In the genomic region with DNA sequence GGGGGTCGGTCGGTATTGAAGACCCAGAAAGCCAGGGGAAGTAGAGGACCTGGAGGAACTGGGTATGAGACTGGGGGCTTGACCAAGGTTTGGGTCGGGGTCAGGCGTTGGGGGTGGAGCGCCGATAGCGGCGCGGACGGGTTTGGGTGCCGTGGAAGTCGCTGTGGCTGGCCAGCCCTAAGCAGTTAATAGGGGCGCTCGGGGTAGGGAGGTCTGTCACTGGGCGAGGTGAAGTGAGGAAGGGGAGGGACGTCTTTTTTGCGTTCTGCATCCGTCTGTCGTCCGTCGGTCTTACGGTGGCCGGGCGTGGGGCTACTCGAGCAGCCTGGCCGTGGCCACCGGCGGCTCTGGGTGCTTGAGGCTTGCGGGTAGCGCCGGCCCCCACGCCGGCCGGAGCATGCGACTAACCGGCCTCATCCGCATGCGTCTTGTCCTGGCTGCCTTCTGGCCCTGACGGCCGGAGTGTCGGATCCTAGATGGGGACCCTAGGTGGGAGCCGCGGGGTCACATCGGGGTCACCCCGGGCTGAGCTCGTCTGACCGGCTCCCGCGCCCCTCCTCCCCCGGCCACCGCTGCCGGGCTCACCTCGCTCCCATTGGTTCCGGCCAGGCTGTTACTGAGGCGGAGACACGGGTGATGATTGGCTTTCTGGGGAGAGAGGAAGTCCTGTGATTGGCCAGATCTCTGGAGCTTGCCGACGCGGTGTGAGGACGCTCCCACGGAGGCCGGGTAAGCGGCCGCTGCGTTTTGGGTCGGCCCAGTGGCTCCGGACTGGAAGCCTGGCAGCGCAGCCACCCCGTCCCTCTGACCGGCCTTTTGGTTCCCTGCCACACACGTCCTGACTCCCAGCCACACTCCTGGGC, we compare ENCODE assay signal across 1 cellular context.
TF ChIP-seq lines count a peak whose summit lies in the region.

No MANE protein-coding gene starts in this region.

TF ChIP-seq in HepG2, 621 proteins besides CTCF, POLR2A, EP300 and RAD21 (continued from another document and continues in another):
- TF ChIP-seq, protein P1, sequence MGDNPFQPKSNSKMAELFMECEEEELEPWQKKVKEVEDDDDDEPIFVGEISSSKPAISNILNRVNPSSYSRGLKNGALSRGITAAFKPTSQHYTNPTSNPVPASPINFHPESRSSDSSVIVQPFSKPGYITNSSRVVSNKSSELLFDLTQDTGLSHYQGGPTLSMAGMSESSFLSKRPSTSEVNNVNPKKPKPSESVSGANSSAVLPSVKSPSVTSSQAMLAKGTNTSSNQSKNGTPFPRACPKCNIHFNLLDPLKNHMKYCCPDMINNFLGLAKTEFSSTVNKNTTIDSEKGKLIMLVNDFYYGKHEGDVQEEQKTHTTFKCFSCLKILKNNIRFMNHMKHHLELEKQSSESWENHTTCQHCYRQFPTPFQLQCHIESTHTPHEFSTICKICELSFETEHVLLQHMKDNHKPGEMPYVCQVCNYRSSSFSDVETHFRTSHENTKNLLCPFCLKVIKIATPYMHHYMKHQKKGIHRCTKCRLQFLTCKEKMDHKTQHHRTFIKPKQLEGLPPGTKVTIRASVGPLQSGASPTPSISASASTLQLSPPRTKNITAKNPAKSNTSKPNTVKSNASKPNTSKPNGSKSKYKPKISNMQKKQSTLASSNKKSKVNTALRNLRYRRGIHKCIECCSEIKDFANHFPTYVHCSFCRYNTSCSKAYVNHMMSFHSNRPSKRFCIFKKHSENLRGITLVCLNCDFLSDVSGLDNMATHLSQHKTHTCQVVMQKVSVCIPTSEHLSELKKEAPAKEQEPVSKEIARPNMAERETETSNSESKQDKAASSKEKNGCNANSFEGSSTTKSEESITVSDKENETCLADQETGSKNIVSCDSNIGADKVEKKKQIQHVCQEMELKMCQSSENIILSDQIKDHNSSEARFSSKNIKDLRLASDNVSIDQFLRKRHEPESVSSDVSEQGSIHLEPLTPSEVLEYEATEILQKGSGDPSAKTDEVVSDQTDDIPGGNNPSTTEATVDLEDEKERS (CRISPR knock-in tag; IDR thresholded peaks at IDR 0.05): no peak
- TF ChIP-seq NFKB2 (CRISPR knock-in tag; IDR thresholded peaks at IDR 0.05; ENCODE audit: borderline replicate concordance) (peak; percentile 64; the same call in 1 of the 2 replicates), YEATS4 (CRISPR knock-in tag; IDR thresholded peaks at IDR 0.05; ENCODE audit: borderline replicate concordance) (peak; percentile 6; the same call in 1 of the 2 replicates), SP5 (CRISPR knock-in tag; IDR thresholded peaks at IDR 0.05; ENCODE audit: borderline replicate concordance, low read depth) (peak; percentile 17; the same call in 1 of the 2 replicates), ATF1 (CRISPR knock-in tag; IDR thresholded peaks at IDR 0.05) (no peak), ZNF850 (CRISPR knock-in tag; conservative IDR thresholded peaks at IDR 0.05) (no peak), CBX1 (IDR thresholded peaks at IDR 0.05; ENCODE audit: low read depth) (no peak), HNRNPUL1 (IDR thresholded peaks at IDR 0.05; ENCODE audit: low read depth, low read length) (no peak), SALL2 (CRISPR knock-in tag; IDR thresholded peaks at IDR 0.05) (no peak), PRPF4 (IDR thresholded peaks at IDR 0.05; ENCODE audit: low read depth, low read length, poor library complexity, severe bottlenecking) (no peak), NBN (conservative IDR thresholded peaks at IDR 0.05) (no peak), MIXL1 (CRISPR knock-in tag; IDR thresholded peaks at IDR 0.05) (no peak), BCL6 (CRISPR knock-in tag; IDR thresholded peaks at IDR 0.05) (no peak), HOXA3 (CRISPR knock-in tag; IDR thresholded peaks at IDR 0.05) (peak; percentile 58; the same call in 1 of the 2 replicates), POLR2AphosphoS2 (IDR thresholded peaks at IDR 0.05; ENCODE audit: low read depth, low read length) (no peak), EHMT2 (IDR thresholded peaks at IDR 0.05; ENCODE audit: borderline replicate concordance, low read depth, low read length) (no peak), SIN3B (IDR thresholded peaks at IDR 0.05; ENCODE audit: low read length) (no peak), MED13 (CRISPR knock-in tag; IDR thresholded peaks at IDR 0.05) (no peak), ZNF773 (CRISPR knock-in tag; IDR thresholded peaks at IDR 0.05; ENCODE audit: borderline replicate concordance) (no peak), ZNF101 (CRISPR knock-in tag; IDR thresholded peaks at IDR 0.05; ENCODE audit: borderline replicate concordance, low read depth) (no peak), KAT7 (CRISPR knock-in tag; IDR thresholded peaks at IDR 0.05; ENCODE audit: borderline replicate concordance) (no peak), ZNF44 (CRISPR knock-in tag; IDR thresholded peaks at IDR 0.05) (no peak), ZNF33A (CRISPR knock-in tag; IDR thresholded peaks at IDR 0.05; ENCODE audit: borderline replicate concordance) (0 out of 2 replicates have a peak, but pooled peaks have one; percentile 28), ZNF34 (CRISPR knock-in tag; IDR thresholded peaks at IDR 0.05; ENCODE audit: borderline replicate concordance) (no peak), BRD4 (CRISPR knock-in tag; IDR thresholded peaks at IDR 0.05) (no peak), RNF2 (conservative IDR thresholded peaks at IDR 0.05; ENCODE audit: low read depth) (0 out of 2 replicates have a peak, but pooled peaks have one; percentile 30), ZNF124 (CRISPR knock-in tag; IDR thresholded peaks at IDR 0.05) (no peak), KDM1A (CRISPR knock-in tag; IDR thresholded peaks at IDR 0.05) (no peak)
- TF ChIP-seq, protein P2, sequence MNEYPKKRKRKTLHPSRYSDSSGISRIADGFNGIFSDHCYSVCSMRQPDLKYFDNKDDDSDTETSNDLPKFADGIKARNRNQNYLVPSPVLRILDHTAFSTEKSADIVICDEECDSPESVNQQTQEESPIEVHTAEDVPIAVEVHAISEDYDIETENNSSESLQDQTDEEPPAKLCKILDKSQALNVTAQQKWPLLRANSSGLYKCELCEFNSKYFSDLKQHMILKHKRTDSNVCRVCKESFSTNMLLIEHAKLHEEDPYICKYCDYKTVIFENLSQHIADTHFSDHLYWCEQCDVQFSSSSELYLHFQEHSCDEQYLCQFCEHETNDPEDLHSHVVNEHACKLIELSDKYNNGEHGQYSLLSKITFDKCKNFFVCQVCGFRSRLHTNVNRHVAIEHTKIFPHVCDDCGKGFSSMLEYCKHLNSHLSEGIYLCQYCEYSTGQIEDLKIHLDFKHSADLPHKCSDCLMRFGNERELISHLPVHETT (CRISPR knock-in tag; conservative IDR thresholded peaks at IDR 0.05): 0 out of 2 replicates have a peak, but pooled peaks have one; percentile 61
- TF ChIP-seq, protein P3, sequence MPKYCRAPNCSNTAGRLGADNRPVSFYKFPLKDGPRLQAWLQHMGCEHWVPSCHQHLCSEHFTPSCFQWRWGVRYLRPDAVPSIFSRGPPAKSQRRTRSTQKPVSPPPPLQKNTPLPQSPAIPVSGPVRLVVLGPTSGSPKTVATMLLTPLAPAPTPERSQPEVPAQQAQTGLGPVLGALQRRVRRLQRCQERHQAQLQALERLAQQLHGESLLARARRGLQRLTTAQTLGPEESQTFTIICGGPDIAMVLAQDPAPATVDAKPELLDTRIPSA (CRISPR knock-in tag; IDR thresholded peaks at IDR 0.05; ENCODE audit: borderline replicate concordance): 0 out of 2 replicates have a peak, but pooled peaks have one; percentile 54
- TF ChIP-seq, protein P4, sequence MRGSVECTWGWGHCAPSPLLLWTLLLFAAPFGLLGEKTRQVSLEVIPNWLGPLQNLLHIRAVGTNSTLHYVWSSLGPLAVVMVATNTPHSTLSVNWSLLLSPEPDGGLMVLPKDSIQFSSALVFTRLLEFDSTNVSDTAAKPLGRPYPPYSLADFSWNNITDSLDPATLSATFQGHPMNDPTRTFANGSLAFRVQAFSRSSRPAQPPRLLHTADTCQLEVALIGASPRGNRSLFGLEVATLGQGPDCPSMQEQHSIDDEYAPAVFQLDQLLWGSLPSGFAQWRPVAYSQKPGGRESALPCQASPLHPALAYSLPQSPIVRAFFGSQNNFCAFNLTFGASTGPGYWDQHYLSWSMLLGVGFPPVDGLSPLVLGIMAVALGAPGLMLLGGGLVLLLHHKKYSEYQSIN (CRISPR knock-in tag; IDR thresholded peaks at IDR 0.05; ENCODE audit: borderline replicate concordance): no peak
- TF ChIP-seq, protein P5, sequence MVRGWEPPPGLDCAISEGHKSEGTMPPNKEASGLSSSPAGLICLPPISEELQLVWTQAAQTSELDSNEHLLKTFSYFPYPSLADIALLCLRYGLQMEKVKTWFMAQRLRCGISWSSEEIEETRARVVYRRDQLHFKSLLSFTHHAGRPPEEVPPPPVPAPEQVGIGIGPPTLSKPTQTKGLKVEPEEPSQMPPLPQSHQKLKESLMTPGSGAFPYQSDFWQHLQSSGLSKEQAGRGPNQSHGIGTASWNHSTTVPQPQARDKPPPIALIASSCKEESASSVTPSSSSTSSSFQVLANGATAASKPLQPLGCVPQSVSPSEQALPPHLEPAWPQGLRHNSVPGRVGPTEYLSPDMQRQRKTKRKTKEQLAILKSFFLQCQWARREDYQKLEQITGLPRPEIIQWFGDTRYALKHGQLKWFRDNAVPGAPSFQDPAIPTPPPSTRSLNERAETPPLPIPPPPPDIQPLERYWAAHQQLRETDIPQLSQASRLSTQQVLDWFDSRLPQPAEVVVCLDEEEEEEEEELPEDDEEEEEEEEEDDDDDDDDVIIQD (CRISPR knock-in tag; IDR thresholded peaks at IDR 0.05; ENCODE audit: low read depth): no peak
- TF ChIP-seq, protein P6, sequence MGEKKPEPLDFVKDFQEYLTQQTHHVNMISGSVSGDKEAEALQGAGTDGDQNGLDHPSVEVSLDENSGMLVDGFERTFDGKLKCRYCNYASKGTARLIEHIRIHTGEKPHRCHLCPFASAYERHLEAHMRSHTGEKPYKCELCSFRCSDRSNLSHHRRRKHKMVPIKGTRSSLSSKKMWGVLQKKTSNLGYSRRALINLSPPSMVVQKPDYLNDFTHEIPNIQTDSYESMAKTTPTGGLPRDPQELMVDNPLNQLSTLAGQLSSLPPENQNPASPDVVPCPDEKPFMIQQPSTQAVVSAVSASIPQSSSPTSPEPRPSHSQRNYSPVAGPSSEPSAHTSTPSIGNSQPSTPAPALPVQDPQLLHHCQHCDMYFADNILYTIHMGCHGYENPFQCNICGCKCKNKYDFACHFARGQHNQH (CRISPR knock-in tag; IDR thresholded peaks at IDR 0.05): 0 out of 2 replicates have a peak, but pooled peaks have one; percentile 49
- TF ChIP-seq, protein P7, sequence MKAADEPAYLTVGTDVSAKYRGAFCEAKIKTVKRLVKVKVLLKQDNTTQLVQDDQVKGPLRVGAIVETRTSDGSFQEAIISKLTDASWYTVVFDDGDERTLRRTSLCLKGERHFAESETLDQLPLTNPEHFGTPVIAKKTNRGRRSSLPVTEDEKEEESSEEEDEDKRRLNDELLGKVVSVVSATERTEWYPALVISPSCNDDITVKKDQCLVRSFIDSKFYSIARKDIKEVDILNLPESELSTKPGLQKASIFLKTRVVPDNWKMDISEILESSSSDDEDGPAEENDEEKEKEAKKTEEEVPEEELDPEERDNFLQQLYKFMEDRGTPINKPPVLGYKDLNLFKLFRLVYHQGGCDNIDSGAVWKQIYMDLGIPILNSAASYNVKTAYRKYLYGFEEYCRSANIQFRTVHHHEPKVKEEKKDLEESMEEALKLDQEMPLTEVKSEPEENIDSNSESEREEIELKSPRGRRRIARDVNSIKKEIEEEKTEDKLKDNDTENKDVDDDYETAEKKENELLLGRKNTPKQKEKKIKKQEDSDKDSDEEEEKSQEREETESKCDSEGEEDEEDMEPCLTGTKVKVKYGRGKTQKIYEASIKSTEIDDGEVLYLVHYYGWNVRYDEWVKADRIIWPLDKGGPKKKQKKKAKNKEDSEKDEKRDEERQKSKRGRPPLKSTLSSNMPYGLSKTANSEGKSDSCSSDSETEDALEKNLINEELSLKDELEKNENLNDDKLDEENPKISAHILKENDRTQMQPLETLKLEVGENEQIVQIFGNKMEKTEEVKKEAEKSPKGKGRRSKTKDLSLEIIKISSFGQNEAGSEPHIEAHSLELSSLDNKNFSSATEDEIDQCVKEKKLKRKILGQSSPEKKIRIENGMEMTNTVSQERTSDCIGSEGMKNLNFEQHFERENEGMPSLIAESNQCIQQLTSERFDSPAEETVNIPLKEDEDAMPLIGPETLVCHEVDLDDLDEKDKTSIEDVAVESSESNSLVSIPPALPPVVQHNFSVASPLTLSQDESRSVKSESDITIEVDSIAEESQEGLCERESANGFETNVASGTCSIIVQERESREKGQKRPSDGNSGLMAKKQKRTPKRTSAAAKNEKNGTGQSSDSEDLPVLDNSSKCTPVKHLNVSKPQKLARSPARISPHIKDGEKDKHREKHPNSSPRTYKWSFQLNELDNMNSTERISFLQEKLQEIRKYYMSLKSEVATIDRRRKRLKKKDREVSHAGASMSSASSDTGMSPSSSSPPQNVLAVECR (CRISPR knock-in tag; IDR thresholded peaks at IDR 0.05; ENCODE audit: borderline replicate concordance): peak; percentile 70
- TF ChIP-seq, protein P8, sequence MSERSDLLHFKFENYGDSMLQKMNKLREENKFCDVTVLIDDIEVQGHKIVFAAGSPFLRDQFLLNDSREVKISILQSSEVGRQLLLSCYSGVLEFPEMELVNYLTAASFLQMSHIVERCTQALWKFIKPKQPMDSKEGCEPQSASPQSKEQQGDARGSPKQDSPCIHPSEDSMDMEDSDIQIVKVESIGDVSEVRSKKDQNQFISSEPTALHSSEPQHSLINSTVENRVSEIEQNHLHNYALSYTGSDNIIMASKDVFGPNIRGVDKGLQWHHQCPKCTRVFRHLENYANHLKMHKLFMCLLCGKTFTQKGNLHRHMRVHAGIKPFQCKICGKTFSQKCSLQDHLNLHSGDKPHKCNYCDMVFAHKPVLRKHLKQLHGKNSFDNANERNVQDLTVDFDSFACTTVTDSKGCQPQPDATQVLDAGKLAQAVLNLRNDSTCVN (CRISPR knock-in tag; IDR thresholded peaks at IDR 0.05; ENCODE audit: borderline replicate concordance): no peak
- TF ChIP-seq, protein P9, sequence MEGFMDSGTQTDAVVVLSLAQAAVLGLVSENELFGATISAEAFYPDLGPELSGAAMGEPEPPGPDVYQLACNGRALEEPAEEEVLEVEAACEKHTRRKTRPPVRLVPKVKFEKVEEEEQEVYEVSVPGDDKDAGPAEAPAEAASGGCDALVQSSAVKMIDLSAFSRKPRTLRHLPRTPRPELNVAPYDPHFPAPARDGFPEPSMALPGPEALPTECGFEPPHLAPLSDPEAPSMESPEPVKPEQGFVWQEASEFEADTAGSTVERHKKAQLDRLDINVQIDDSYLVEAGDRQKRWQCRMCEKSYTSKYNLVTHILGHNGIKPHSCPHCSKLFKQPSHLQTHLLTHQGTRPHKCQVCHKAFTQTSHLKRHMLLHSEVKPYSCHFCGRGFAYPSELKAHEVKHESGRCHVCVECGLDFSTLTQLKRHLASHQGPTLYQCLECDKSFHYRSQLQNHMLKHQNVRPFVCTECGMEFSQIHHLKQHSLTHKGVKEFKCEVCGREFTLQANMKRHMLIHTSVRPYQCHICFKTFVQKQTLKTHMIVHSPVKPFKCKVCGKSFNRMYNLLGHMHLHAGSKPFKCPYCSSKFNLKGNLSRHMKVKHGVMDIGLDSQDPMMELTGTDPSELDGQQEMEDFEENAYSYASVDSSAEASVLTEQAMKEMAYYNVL (CRISPR knock-in tag; IDR thresholded peaks at IDR 0.05; ENCODE audit: borderline replicate concordance): no peak
